23 cellular contexts compared by ENCODE assay signal in the genomic region with DNA sequence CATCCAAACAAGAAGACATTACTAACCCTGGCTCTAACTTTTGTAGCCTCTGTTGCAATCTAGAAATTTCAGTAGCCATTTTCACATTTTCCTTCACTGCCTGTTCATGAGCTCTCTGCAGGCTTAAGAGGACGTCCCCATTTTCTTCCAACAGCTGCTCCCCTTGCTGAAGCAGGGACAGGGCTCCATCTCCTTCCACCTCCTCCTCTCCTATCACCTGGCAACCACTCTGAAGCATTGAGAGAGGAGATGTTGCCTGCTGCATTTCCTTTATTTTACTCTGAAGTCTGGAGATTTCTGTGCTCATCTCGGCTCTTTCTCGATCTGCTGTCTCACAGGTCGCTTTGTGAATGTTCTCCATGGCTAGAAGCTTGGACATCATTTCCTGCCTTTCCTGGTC.
DNase-seq lines count a peak whose midpoint lies in the region; ATAC-seq and TF ChIP-seq lines count a peak whose summit lies in the region.
"Had no signal": no experiment of that assay in that cellular context is flagged by ENCODE, and none has a peak within 500 bp of the region (broad histone marks: within the 10 kb centered on the region; RNA-seq: fewer than 3 reads in every experiment).

No MANE protein-coding gene starts in this region.

- no peak overlapping the region for H3K4me3 ChIP-seq in BLaER1 treated with 17β-estradiol and CSF1 and Interleukin-3, amounts not matched to agents 10 nM and 100 nM
- no peak overlapping the region for H3K4me3 ChIP-seq in Panc1 (ENCODE audit: low read depth in 2 of 2, low read length in 2 of 2)
- peak overlapping the region in 1 of 59 donors; percentile 7 for H3K4me3 ChIP-seq in dorsolateral prefrontal cortex
- peak overlapping the region; percentile 35 for H3K4me3 ChIP-seq in thoracic aorta
- H3K4me3 ChIP-seq in sigmoid colon: no peak overlapping the region
- H3K4me3 ChIP-seq in uterus: no peak overlapping the region
- H3K4me3 ChIP-seq: K562, SJCRH30 had no signal

- intact Hi-C loops in Panc1 (cut with micrococcal nuclease; ENCODE audit: unreplicated experiment): no loop called here
- intact Hi-C loops in dorsolateral prefrontal cortex (cut with DNase I): no loop called here
- intact Hi-C loops in sigmoid colon (cut with DNase I): no loop called here
- intact Hi-C loops in uterus (cut with DNase I; ENCODE audit: low total_unique reads): no loop called here

- peaks cover 18 to 30% (median 23%) of the 10 kb centered on the region in 10 experiments for H3K4me1 ChIP-seq in BLaER1 treated with 17β-estradiol and CSF1 and Interleukin-3, amounts not matched to agents 10 nM and 100 nM
- H3K4me1 ChIP-seq in Panc1 (ENCODE audit: control insufficient read depth, insufficient read depth, low read length) (no peaks in the 10 kb centered on the region), thoracic aorta (ENCODE audit: control insufficient read depth in 1 of 2, low read depth in 2 of 2) (peaks cover 8 to 37% of the 10 kb centered on the region in 2 donors), sigmoid colon (no peaks in the 10 kb centered on the region), uterus (no peaks in the 10 kb centered on the region)
- H3K4me1 ChIP-seq: SJCRH30 had no signal

- no peak for ATAC-seq in Panc1
- no peak for ATAC-seq in thoracic aorta (ENCODE audit: insufficient number of reproducible peaks, low FRiP score, low read depth)
- no peak for ATAC-seq in HG03378 (IDR thresholded peaks at IDR 0.05; ENCODE audit: unreplicated experiment)
- ATAC-seq: K562, SK-N-SH treated with all-trans-retinoic acid at 6 μM for 48 hours had no signal

- no peak overlapping the region for H3K9ac ChIP-seq in BLaER1 treated with 17β-estradiol and CSF1 and Interleukin-3, amounts not matched to agents 10 nM and 100 nM

- H3K27ac ChIP-seq in BLaER1 treated with 17β-estradiol and CSF1 and Interleukin-3, amounts not matched to agents 10 nM and 100 nM: peak overlapping the region in 4 of 11 experiments; percentile 3 to 33 (median 26); a peak in 2 of 22 replicates
- H3K27ac ChIP-seq in Panc1 (ENCODE audit: low read length): no peak overlapping the region
- H3K27ac ChIP-seq in dorsolateral prefrontal cortex: peak overlapping the region in 55 of 59 donors; percentile 12 to 91 (median 69)
- H3K27ac ChIP-seq in thoracic aorta: peak overlapping the region; percentile 58 to 78
- no peak overlapping the region for H3K27ac ChIP-seq in sigmoid colon
- H3K27ac ChIP-seq in uterus: no peak overlapping the region
- H3K27ac ChIP-seq: SJCRH30 had no signal

- peaks cover 80 to 100% (median 97%) of the 10 kb centered on the region in 11 experiments for H3K36me3 ChIP-seq in BLaER1 treated with 17β-estradiol and CSF1 and Interleukin-3, amounts not matched to agents 10 nM and 100 nM
- peaks cover 8% of the 10 kb centered on the region; the same call in 1 of the 2 replicates for H3K36me3 ChIP-seq in Panc1 (ENCODE audit: control insufficient read depth, insufficient read depth, low read length)
- peaks cover 3% of the 10 kb centered on the region for H3K36me3 ChIP-seq in thoracic aorta
- H3K36me3 ChIP-seq in sigmoid colon: peaks cover 12 to 79% (median 26%) of the 10 kb centered on the region in 4 donors
- H3K36me3 ChIP-seq in uterus: no peaks in the 10 kb centered on the region

- peak overlapping the region in 7 of 11 experiments; percentile 36 to 77 (median 60); a peak in 5 of 22 replicates for H3K4me2 ChIP-seq in BLaER1 treated with 17β-estradiol and CSF1 and Interleukin-3, amounts not matched to agents 10 nM and 100 nM

- TF ChIP-seq CTCF in Panc1 (IDR thresholded peaks at IDR 0.05) (no peak), dorsolateral prefrontal cortex (IDR thresholded peaks at IDR 0.05 in 54 of 56, conservative IDR thresholded peaks at IDR 0.05 in 2 of 56; ENCODE audit: low read depth in 1 of 56, partially characterized antibody in 56 of 56) (no peak), thoracic aorta (IDR thresholded peaks at IDR 0.05) (no peak), sigmoid colon (IDR thresholded peaks at IDR 0.05) (no peak), uterus (IDR thresholded peaks at IDR 0.05) (no peak)

- H3K27me3 ChIP-seq in BLaER1 treated with 17β-estradiol and CSF1 and Interleukin-3, amounts not matched to agents 10 nM and 100 nM: no peaks in the 10 kb centered on the region
- H3K27me3 ChIP-seq in Panc1 (ENCODE audit: control insufficient read depth, insufficient read depth, low read length) (no peaks in the 10 kb centered on the region), dorsolateral prefrontal cortex (no peaks in the 10 kb centered on the region), thoracic aorta (replicated peaks; ENCODE audit: insufficient read depth) (no peaks in the 10 kb centered on the region), sigmoid colon (no peaks in the 10 kb centered on the region), uterus (no peaks in the 10 kb centered on the region)
- H3K27me3 ChIP-seq: SJCRH30 had no signal

- H4K20me1 ChIP-seq in BLaER1 treated with 17β-estradiol and CSF1 and Interleukin-3, amounts not matched to agents 10 nM and 100 nM: peaks cover 0 to 27% (median 6%) of the 10 kb centered on the region in 11 experiments; a peak in 9 of 22 replicates

- no peak for TF ChIP-seq EP300 in sigmoid colon (IDR thresholded peaks at IDR 0.05)

- no peak for TF ChIP-seq POLR2A in sigmoid colon (IDR thresholded peaks at IDR 0.05)
- TF ChIP-seq POLR2A in uterus (IDR thresholded peaks at IDR 0.05): no peak

- DNase-seq in Panc1 (ENCODE audit: low read depth, low spot score): no peak
- no peak for DNase-seq in dorsolateral prefrontal cortex
- DNase-seq in thoracic aorta (ENCODE audit: low spot score): no peak
- no peak for DNase-seq in D341Med (ENCODE audit: low spot score)
- DNase-seq in sigmoid colon: no peak
- no peak for DNase-seq in uterus
- DNase-seq: C1 segment of cervical spinal cord; CD4-positive, alpha-beta memory T cell; DMS79 treated with DMSO at 0.1 percent for 48 hours; GF-D8; Kasumi-1; NCI-H1105; NCI-H146; NCI-H1930; NCI-H2107; NCI-H446 treated with DMSO at 0.1 percent for 48 hours; NCI-H526 treated with DMSO at 0.1 percent for 48 hours; OCI-M1; SJCRH30 had no signal

- CTCF ChIA-PET in Panc1 (lab: Charles Lee): no interaction called here

- BruUV-seq in Panc1 (replicated peaks; lab: Mats Ljungman, UMichigan): TSS peak; percentile 83

- WGBS in sigmoid colon, 2 donors: 93 to 96% methylated on average over 4 of the region's 4 CpGs

- POLR2A ChIA-PET in Panc1 (lab: Charles Lee): no interaction called here

- in situ Hi-C loops in Panc1 (cut with HindIII; ENCODE audit: low pct_unique_long_range_greater_than_20kb, low sequenced_read_pairs): no loop called here

- H3K9me3 ChIP-seq in BLaER1 treated with 17β-estradiol and CSF1 and Interleukin-3, amounts not matched to agents 10 nM and 100 nM (replicated peaks in 1 of 11): no peaks in the 10 kb centered on the region
- H3K9me3 ChIP-seq in Panc1 (ENCODE audit: control insufficient read depth, insufficient read depth, low read depth, low read length): no peaks in the 10 kb centered on the region
- no peaks in the 10 kb centered on the region for H3K9me3 ChIP-seq in thoracic aorta
- H3K9me3 ChIP-seq in sigmoid colon: no peaks in the 10 kb centered on the region
- H3K9me3 ChIP-seq in uterus: no peaks in the 10 kb centered on the region
- H3K9me3 ChIP-seq: SJCRH30 had no signal

Comparison
In these comparisons a context has a peak if more than half of its experiments do, and no peak if none do; other contexts are left out.
1. H3K27ac ChIP-seq: peak in dorsolateral prefrontal cortex (55 of 59) and thoracic aorta (2 of 2); none in Panc1 (single experiment), sigmoid colon (0 of 4) and uterus (0 of 2).